Comparison of ENCODE assay signal across 1 cellular context in genomic region chr13:27425918-27426630, GRCh38.
TF ChIP-seq lines count a peak whose summit lies in the region.

No MANE protein-coding gene starts in this region.

TF ChIP-seq in HEK293, 187 proteins besides CTCF, POLR2A, EP300 and RAD21 (continued from another document):
- TF ChIP-seq TRIM28 (IDR thresholded peaks at IDR 0.05; ENCODE audit: borderline replicate concordance, low read length) = peak; percentile 30; the same call in 1 of the 2 replicates
- TF ChIP-seq ZNF394 (tag by site-specific recombination; IDR thresholded peaks at IDR 0.05; ENCODE audit: borderline replicate concordance) = peak; percentile 17; the same call in 1 of the 2 replicates
- TF ChIP-seq BCL11A (tag by site-specific recombination; IDR thresholded peaks at IDR 0.05; ENCODE audit: low read depth) = peak; percentile 35; the same call in 1 of the 2 replicates
- TF ChIP-seq ZNF324 (tag by site-specific recombination; IDR thresholded peaks at IDR 0.05) = no peak
- peak; percentile 36; the same call in 1 of the 2 replicates for TF ChIP-seq PRDM10 (tag by site-specific recombination; IDR thresholded peaks at IDR 0.05)
- TF ChIP-seq ZNF341 (tag by site-specific recombination; IDR thresholded peaks at IDR 0.05; ENCODE audit: low read depth) = peak; percentile 84
- TF ChIP-seq ZXDB (tag by site-specific recombination; IDR thresholded peaks at IDR 0.05) = peak; percentile 29; the same call in 1 of the 2 replicates
- peak; percentile 53; the same call in 1 of the 2 replicates for TF ChIP-seq PATZ1 (tag by site-specific recombination; IDR thresholded peaks at IDR 0.05)
- TF ChIP-seq ZNF560 (tag by site-specific recombination; IDR thresholded peaks at IDR 0.05; ENCODE audit: borderline replicate concordance) = no peak
- peak; percentile 30; the same call in 1 of the 2 replicates for TF ChIP-seq ZNF629 (tag by site-specific recombination; IDR thresholded peaks at IDR 0.05)
